Comparison of ENCODE assay signal across 1 cellular context in the genomic region with DNA sequence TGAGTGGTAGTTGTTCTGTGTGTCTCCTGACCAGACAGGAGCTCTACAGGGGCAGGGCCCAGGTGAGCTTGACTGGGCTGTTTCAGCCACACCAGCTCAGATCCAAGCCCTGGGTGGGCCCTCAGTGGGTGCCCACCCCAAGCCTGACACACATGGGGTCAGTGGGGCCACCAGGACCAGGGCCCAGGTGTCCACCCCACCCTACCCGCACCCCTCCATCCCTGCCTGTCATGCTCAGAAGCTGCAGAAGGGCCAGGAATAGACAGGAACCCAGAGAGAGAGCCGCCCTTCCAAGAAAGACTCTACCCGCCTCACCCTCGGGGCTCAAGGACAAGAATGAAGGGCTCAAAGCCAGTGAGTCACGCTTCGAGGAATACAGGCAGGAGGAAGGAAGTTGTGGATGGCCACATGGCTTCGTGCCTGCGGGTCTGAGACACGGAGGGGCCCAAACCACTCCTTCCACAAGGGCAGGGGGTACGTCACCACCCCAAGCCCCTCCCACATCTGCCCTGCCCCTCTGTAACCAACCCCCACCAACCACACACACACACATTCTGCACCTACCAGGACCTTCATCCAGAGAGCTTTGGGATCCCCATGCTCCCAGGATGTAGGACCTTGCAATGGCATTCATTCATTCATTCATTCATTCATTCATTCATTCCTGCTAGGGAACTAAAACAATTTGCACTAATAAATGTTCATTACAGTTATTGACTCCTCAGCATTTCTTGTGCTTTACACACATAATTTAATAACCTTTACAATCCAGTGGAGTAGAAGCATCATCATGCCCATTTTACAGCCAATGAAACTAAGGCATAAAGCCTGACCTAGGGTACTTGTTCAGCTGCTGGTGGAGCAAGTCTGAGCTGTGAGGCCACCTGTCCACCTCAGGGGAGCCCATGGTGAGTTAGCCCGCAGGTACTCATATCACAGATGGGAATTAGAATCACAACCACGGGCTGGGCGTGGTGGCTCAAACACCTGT.
TF ChIP-seq lines count a peak whose summit lies in the region.

No MANE protein-coding gene starts in this region.

TF ChIP-seq in SK-N-SH, 30 proteins besides CTCF, POLR2A, EP300 and RAD21 (continued from another document):
- TF ChIP-seq, protein P1, sequence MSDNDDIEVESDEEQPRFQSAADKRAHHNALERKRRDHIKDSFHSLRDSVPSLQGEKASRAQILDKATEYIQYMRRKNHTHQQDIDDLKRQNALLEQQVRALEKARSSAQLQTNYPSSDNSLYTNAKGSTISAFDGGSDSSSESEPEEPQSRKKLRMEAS (IDR thresholded peaks at IDR 0.05; ENCODE audit: low read depth), result peak; percentile 99
- TF ChIP-seq MEF2A (IDR thresholded peaks at IDR 0.05; ENCODE audit: borderline replicate concordance, low read depth) (no peak), PBX3 (IDR thresholded peaks at IDR 0.05) (peak; percentile 58), RXRA (IDR thresholded peaks at IDR 0.05; ENCODE audit: borderline replicate concordance, low read depth) (no peak; the same call in 1 of the 2 replicates), RFX5 (IDR thresholded peaks at IDR 0.05; ENCODE audit: low read length) (no peak), YY1 (IDR thresholded peaks at IDR 0.05; ENCODE audit: low read depth) (no peak), RCOR1 (IDR thresholded peaks at IDR 0.05; ENCODE audit: low read length) (no peak), JUND (IDR thresholded peaks at IDR 0.05) (peak; percentile 74; the same call in 1 of the 2 replicates), FOXM1 (IDR thresholded peaks at IDR 0.05; ENCODE audit: low read depth) (no peak), TAF1 (IDR thresholded peaks at IDR 0.05; ENCODE audit: borderline replicate concordance, low read depth, low read length) (peak; percentile 55; the same call in 1 of the 2 replicates), GABPA (IDR thresholded peaks at IDR 0.05; ENCODE audit: low read depth) (0 out of 2 replicates have a peak, but pooled peaks have one; percentile 47), FOXJ3 (CRISPR knock-in tag; IDR thresholded peaks at IDR 0.05) (no peak)
- TF ChIP-seq, protein P2, sequence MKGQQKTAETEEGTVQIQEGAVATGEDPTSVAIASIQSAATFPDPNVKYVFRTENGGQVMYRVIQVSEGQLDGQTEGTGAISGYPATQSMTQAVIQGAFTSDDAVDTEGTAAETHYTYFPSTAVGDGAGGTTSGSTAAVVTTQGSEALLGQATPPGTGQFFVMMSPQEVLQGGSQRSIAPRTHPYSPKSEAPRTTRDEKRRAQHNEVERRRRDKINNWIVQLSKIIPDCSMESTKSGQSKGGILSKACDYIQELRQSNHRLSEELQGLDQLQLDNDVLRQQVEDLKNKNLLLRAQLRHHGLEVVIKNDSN (IDR thresholded peaks at IDR 0.05; ENCODE audit: borderline replicate concordance, low read depth), result no peak; the same call in 1 of the 2 replicates
- TF ChIP-seq, protein P3, sequence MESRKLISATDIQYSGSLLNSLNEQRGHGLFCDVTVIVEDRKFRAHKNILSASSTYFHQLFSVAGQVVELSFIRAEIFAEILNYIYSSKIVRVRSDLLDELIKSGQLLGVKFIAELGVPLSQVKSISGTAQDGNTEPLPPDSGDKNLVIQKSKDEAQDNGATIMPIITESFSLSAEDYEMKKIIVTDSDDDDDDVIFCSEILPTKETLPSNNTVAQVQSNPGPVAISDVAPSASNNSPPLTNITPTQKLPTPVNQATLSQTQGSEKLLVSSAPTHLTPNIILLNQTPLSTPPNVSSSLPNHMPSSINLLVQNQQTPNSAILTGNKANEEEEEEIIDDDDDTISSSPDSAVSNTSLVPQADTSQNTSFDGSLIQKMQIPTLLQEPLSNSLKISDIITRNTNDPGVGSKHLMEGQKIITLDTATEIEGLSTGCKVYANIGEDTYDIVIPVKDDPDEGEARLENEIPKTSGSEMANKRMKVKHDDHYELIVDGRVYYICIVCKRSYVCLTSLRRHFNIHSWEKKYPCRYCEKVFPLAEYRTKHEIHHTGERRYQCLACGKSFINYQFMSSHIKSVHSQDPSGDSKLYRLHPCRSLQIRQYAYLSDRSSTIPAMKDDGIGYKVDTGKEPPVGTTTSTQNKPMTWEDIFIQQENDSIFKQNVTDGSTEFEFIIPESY (IDR thresholded peaks at IDR 0.05; ENCODE audit: borderline replicate concordance, low read depth), result no peak
